2 cellular contexts compared by ENCODE assay signal in genomic region chr5:177228751-177229150, GRCh38.
TF ChIP-seq lines count a peak whose summit lies in the region.

No MANE protein-coding gene starts in this region.

TF ChIP-seq in A549, 52 proteins besides CTCF, POLR2A, EP300 and RAD21 (continued from another document):
- TF ChIP-seq, protein P1, sequence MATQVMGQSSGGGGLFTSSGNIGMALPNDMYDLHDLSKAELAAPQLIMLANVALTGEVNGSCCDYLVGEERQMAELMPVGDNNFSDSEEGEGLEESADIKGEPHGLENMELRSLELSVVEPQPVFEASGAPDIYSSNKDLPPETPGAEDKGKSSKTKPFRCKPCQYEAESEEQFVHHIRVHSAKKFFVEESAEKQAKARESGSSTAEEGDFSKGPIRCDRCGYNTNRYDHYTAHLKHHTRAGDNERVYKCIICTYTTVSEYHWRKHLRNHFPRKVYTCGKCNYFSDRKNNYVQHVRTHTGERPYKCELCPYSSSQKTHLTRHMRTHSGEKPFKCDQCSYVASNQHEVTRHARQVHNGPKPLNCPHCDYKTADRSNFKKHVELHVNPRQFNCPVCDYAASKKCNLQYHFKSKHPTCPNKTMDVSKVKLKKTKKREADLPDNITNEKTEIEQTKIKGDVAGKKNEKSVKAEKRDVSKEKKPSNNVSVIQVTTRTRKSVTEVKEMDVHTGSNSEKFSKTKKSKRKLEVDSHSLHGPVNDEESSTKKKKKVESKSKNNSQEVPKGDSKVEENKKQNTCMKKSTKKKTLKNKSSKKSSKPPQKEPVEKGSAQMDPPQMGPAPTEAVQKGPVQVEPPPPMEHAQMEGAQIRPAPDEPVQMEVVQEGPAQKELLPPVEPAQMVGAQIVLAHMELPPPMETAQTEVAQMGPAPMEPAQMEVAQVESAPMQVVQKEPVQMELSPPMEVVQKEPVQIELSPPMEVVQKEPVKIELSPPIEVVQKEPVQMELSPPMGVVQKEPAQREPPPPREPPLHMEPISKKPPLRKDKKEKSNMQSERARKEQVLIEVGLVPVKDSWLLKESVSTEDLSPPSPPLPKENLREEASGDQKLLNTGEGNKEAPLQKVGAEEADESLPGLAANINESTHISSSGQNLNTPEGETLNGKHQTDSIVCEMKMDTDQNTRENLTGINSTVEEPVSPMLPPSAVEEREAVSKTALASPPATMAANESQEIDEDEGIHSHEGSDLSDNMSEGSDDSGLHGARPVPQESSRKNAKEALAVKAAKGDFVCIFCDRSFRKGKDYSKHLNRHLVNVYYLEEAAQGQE (IDR thresholded peaks at IDR 0.05), result no peak
- TF ChIP-seq ZSCAN20 (CRISPR knock-in tag; IDR thresholded peaks at IDR 0.05), result no peak
- no peak for TF ChIP-seq CEBPB (IDR thresholded peaks at IDR 0.05)
- TF ChIP-seq NR3C1 (IDR thresholded peaks at IDR 0.05), result no peak
- TF ChIP-seq KDM1A (IDR thresholded peaks at IDR 0.05; ENCODE audit: low read depth), result no peak
- no peak for TF ChIP-seq CHD2 (IDR thresholded peaks at IDR 0.05; ENCODE audit: low read length, partially characterized antibody)
- TF ChIP-seq GATA3 (IDR thresholded peaks at IDR 0.05; ENCODE audit: borderline replicate concordance), result no peak
- TF ChIP-seq POLR2AphosphoS2 (conservative IDR thresholded peaks at IDR 0.05; ENCODE audit: low read length), result no peak
- TF ChIP-seq JUNB (IDR thresholded peaks at IDR 0.05), result no peak
- no peak for TF ChIP-seq ESRRA (IDR thresholded peaks at IDR 0.05; ENCODE audit: borderline replicate concordance, low read length)
TF ChIP-seq in A549: peak in this region for 0.

TF ChIP-seq in GM23338, 12 proteins besides CTCF, POLR2A, EP300 and RAD21 (continued from another document):
- no peak for TF ChIP-seq ZNF462 (CRISPR knock-in tag; IDR thresholded peaks at IDR 0.05)
- TF ChIP-seq POLR2AphosphoS5 (IDR thresholded peaks at IDR 0.05; ENCODE audit: low read depth), result no peak
- TF ChIP-seq JUNB (IDR thresholded peaks at IDR 0.05; ENCODE audit: unreplicated experiment), result no peak
- TF ChIP-seq STAT1 (IDR thresholded peaks at IDR 0.05; ENCODE audit: unreplicated experiment), result no peak
- TF ChIP-seq ZNF331 (CRISPR knock-in tag; IDR thresholded peaks at IDR 0.05; ENCODE audit: low read depth), result no peak
- TF ChIP-seq, protein P1 (IDR thresholded peaks at IDR 0.05; ENCODE audit: unreplicated experiment), result no peak
- TF ChIP-seq EZH2phosphoT487 (IDR thresholded peaks at IDR 0.05; ENCODE audit: unreplicated experiment), result no peak
- TF ChIP-seq NANOG (IDR thresholded peaks at IDR 0.05; ENCODE audit: borderline replicate concordance), result no peak
- no peak for TF ChIP-seq ZNF114 (CRISPR knock-in tag; IDR thresholded peaks at IDR 0.05)
- TF ChIP-seq EZH2 (IDR thresholded peaks at IDR 0.05; ENCODE audit: low read depth, unreplicated experiment), result no peak
